15 cellular contexts compared by ENCODE assay signal in genomic region chr7:114793155-114793849, GRCh38.
DNase-seq lines count a peak whose midpoint lies in the region; ATAC-seq lines count a peak whose summit lies in the region.
"Had no signal": no experiment of that assay in that cellular context is flagged by ENCODE, and none has a peak within 500 bp of the region (broad histone marks: within the 10 kb centered on the region; RNA-seq: fewer than 3 reads in every experiment).

No MANE protein-coding gene starts in this region.

- H3K9me3 Mint-ChIP-seq in activated naive CD4-positive, alpha-beta T cell treated with anti-CD3 and anti-CD28 coated beads, Interleukin-2, amount 50 U/mL, for 72 hours = peaks cover 0 to 13% of the 10 kb centered on the region in 2 donors
- no peaks in the 10 kb centered on the region for H3K9me3 Mint-ChIP-seq in activated naive CD8-positive, alpha-beta T cell (ENCODE audit: low read depth)
- peaks cover 4% of the 10 kb centered on the region for H3K9me3 Mint-ChIP-seq in stimulated activated naive CD8-positive, alpha-beta T cell treated with anti-CD3 and anti-CD28 coated beads, Interleukin-15, Interleukin-2, amounts not matched to agents 100 ng/mL and 50 ng/mL, for 24 hours
- H3K9me3 Mint-ChIP-seq: CD8-positive, alpha-beta memory T cell had no signal

- H3K4me3 Mint-ChIP-seq in activated naive CD8-positive, alpha-beta T cell = no peak overlapping the region
- peak overlapping the region; percentile 32 for H3K4me3 Mint-ChIP-seq in stimulated activated naive CD8-positive, alpha-beta T cell treated with anti-CD3 and anti-CD28 coated beads, Interleukin-15, Interleukin-2, amounts not matched to agents 100 ng/mL and 50 ng/mL, for 24 hours
- H3K4me3 Mint-ChIP-seq: CD8-positive, alpha-beta memory T cell had no signal

- peak; percentile 23 for DNase-seq in activated CD4-positive, alpha-beta T cell treated with anti-CD3 and anti-CD28 coated beads for 48 hours
- no peak for DNase-seq in activated CD4-positive, alpha-beta T cell treated with anti-CD3 and anti-CD28 coated beads for 4 hours
- DNase-seq in activated naive CD4-positive, alpha-beta T cell treated with anti-CD3 and anti-CD28 coated beads, Interleukin-2, amount 50 U/mL, for 72 hours (ENCODE audit: low spot score in 2 of 2) = no peak
- DNase-seq in activated naive CD4-positive, alpha-beta T cell treated with anti-CD3 and anti-CD28 coated beads, Interleukin-2, amount 50 U/mL, for 16 hours = no peak
- no peak for DNase-seq in DMS153 (lab: John Stamatoyannopoulos, UW)
- DNase-seq: CD8-positive, alpha-beta memory T cell; DMS79 treated with DMSO at 0.1 percent for 48 hours; GOT3; NCI-H1105 treated with DMSO at 0.1 percent for 48 hours; NCI-H187; NCI-H345; NCI-H526 treated with DMSO at 0.1 percent for 48 hours had no signal

- H3K4me1 Mint-ChIP-seq in activated naive CD8-positive, alpha-beta T cell (ENCODE audit: low read depth) = peaks cover 13% of the 10 kb centered on the region
- H3K4me1 Mint-ChIP-seq in stimulated activated naive CD8-positive, alpha-beta T cell treated with anti-CD3 and anti-CD28 coated beads, Interleukin-15, Interleukin-2, amounts not matched to agents 100 ng/mL and 50 ng/mL, for 24 hours (ENCODE audit: low read depth) = peaks cover 75% of the 10 kb centered on the region

- H3K27ac Mint-ChIP-seq in activated naive CD4-positive, alpha-beta T cell treated with anti-CD3 and anti-CD28 coated beads, Interleukin-2, amount 50 U/mL, for 72 hours = peak overlapping the region in 1 of 2 donors; percentile 94
- H3K27ac Mint-ChIP-seq in activated naive CD8-positive, alpha-beta T cell = peak overlapping the region; percentile 74
- peak overlapping the region; percentile 78 for H3K27ac Mint-ChIP-seq in stimulated activated naive CD8-positive, alpha-beta T cell treated with anti-CD3 and anti-CD28 coated beads, Interleukin-15, Interleukin-2, amounts not matched to agents 100 ng/mL and 50 ng/mL, for 24 hours
- H3K27ac Mint-ChIP-seq: CD8-positive, alpha-beta memory T cell had no signal

- peak; percentile 37 to 85 for ATAC-seq in activated naive CD4-positive, alpha-beta T cell treated with anti-CD3 and anti-CD28 coated beads, Interleukin-2, amount 50 U/mL, for 72 hours
- ATAC-seq in GM19324 (IDR thresholded peaks at IDR 0.05; ENCODE audit: low FRiP score, unreplicated experiment) = no peak

- peaks cover 10% of the 10 kb centered on the region for H3K27me3 Mint-ChIP-seq in activated naive CD8-positive, alpha-beta T cell
- peaks cover 13% of the 10 kb centered on the region for H3K27me3 Mint-ChIP-seq in stimulated activated naive CD8-positive, alpha-beta T cell treated with anti-CD3 and anti-CD28 coated beads, Interleukin-15, Interleukin-2, amounts not matched to agents 100 ng/mL and 50 ng/mL, for 24 hours

- peaks cover 0 to 46% of the 10 kb centered on the region in 2 donors for H3K36me3 Mint-ChIP-seq in activated naive CD4-positive, alpha-beta T cell treated with anti-CD3 and anti-CD28 coated beads, Interleukin-2, amount 50 U/mL, for 72 hours
- no peaks in the 10 kb centered on the region for H3K36me3 Mint-ChIP-seq in activated naive CD8-positive, alpha-beta T cell
- H3K36me3 Mint-ChIP-seq in stimulated activated naive CD8-positive, alpha-beta T cell treated with anti-CD3 and anti-CD28 coated beads, Interleukin-15, Interleukin-2, amounts not matched to agents 100 ng/mL and 50 ng/mL, for 24 hours (ENCODE audit: low read depth) = no peaks in the 10 kb centered on the region
- H3K36me3 Mint-ChIP-seq: CD8-positive, alpha-beta memory T cell had no signal
